ENCODE assay signal across 8 cellular contexts in genomic region chr6:116616757-116617093, GRCh38. TPM values are rescaled to one million over a fixed set of nuclear protein-coding genes. Genes with fewer than 3 reads are reported as not detected.
A peak's percentile ranks its signal among the peaks of the same experiment; 100 is the strongest.
DNase-seq lines count a peak whose midpoint lies in the region; ATAC-seq lines count a peak whose summit lies in the region.

No MANE protein-coding gene starts in this region.

- H3K36me3 Mint-ChIP-seq in activated T-helper 17 cell treated with anti-CD3 and anti-CD28 coated beads, Interleukin-2, amount 50 U/mL, for 72 hours (ENCODE audit: low read depth), result no peaks in the 10 kb centered on the region

- no peaks in the 10 kb centered on the region for H3K9me3 ChIP-seq in HUES64 (ENCODE audit: insufficient read depth, low read depth, low read length)

- H3K4me1 Mint-ChIP-seq in activated T-helper 17 cell treated with anti-CD3 and anti-CD28 coated beads, Interleukin-2, amount 50 U/mL, for 72 hours, result peaks cover 12% of the 10 kb centered on the region

- H3K4me1 ChIP-seq in HUES64 (ENCODE audit: insufficient read depth, low read length) (no peaks in the 10 kb centered on the region), rectal smooth muscle tissue (ENCODE audit: control insufficient read depth, insufficient read depth, low read length) (no peaks in the 10 kb centered on the region)

- peak; percentile 35 for ATAC-seq in GM19023 (IDR thresholded peaks at IDR 0.05; ENCODE audit: unreplicated experiment)
- ATAC-seq in activated T-helper 17 cell treated with anti-CD3 and anti-CD28 coated beads, Interleukin-2, amount 50 U/mL, for 72 hours (replicated peaks), result peak; percentile 43
- ATAC-seq in left ventricle myocardium superior, result peak; percentile 38

- intact Hi-C loops in left ventricle myocardium superior (cut with micrococcal nuclease), result no loop called here

- H3K36me3 ChIP-seq in HUES64 (ENCODE audit: insufficient read depth, low read length), result no peaks in the 10 kb centered on the region
- H3K36me3 ChIP-seq in rectal smooth muscle tissue (ENCODE audit: control insufficient read depth, insufficient read depth, low read length), result no peaks in the 10 kb centered on the region

- DNase-seq in 8988T (peak; percentile 26), left ventricle myocardium superior (no peak), SIG-M5 (lab: John Stamatoyannopoulos, UW) (no peak), NCI-H1105 treated with DMSO at 0.1 percent for 48 hours (lab: John Stamatoyannopoulos, UW) (no peak)

- peak overlapping the region; percentile 89 for H3K4me3 Mint-ChIP-seq in activated T-helper 17 cell treated with anti-CD3 and anti-CD28 coated beads, Interleukin-2, amount 50 U/mL, for 72 hours

- H3K27me3 Mint-ChIP-seq in activated T-helper 17 cell treated with anti-CD3 and anti-CD28 coated beads, Interleukin-2, amount 50 U/mL, for 72 hours, result no peaks in the 10 kb centered on the region

- H3K27me3 ChIP-seq in HUES64 (ENCODE audit: insufficient read depth, low read length) (peaks cover 21% of the 10 kb centered on the region), rectal smooth muscle tissue (ENCODE audit: control insufficient read depth, insufficient read depth, low read length) (peaks cover 3% of the 10 kb centered on the region)

- H3K27ac ChIP-seq in HUES64 (ENCODE audit: low read depth, low read length) (no peak overlapping the region), rectal smooth muscle tissue (ENCODE audit: low read depth, low read length) (no peak overlapping the region)

- H3K27ac Mint-ChIP-seq in activated T-helper 17 cell treated with anti-CD3 and anti-CD28 coated beads, Interleukin-2, amount 50 U/mL, for 72 hours, result peak overlapping the region; percentile 61

- H3K9me3 Mint-ChIP-seq in activated T-helper 17 cell treated with anti-CD3 and anti-CD28 coated beads, Interleukin-2, amount 50 U/mL, for 72 hours, result no peaks in the 10 kb centered on the region

- WGBS in HUES64, result 5% methylated on average over 15 of the region's 15 CpGs

- H3K4me3 ChIP-seq in HUES64 (ENCODE audit: low read length) (peak overlapping the region; percentile 87), rectal smooth muscle tissue (ENCODE audit: low read length) (peak overlapping the region; percentile 92)

- H3K9ac ChIP-seq in HUES64 (ENCODE audit: low read depth, low read length), result peak overlapping the region; percentile 41
- no peak overlapping the region for H3K9ac ChIP-seq in rectal smooth muscle tissue (ENCODE audit: low read length)

RNA-seq across cellular contexts. Expression of gene RSPH4A, which starts 0.4 kb away (rescaled TPM):
- polyA plus RNA-seq in HUES64 (2013, experiment 1 of 2), result 0.90 TPM
- 0.44 TPM for polyA plus RNA-seq in HUES64 (2013, experiment 2 of 2)
- under 1 TPM in 1 of 2 donors, not detected in 1; 0.28 TPM for total RNA-seq in activated T-helper 17 cell treated with anti-CD3 and anti-CD28 coated beads, Interleukin-2, amount 50 U/mL, for 72 hours
- 0.17 TPM for total RNA-seq in left ventricle myocardium superior

RNA-seq across cellular contexts. Expression of gene RWDD1, which starts 45.4 kb away (rescaled TPM):
- polyA plus RNA-seq in HUES64 (2013, experiment 1 of 2), result 37.5 TPM
- 39.8 TPM for polyA plus RNA-seq in HUES64 (2013, experiment 2 of 2)
- total RNA-seq in activated T-helper 17 cell treated with anti-CD3 and anti-CD28 coated beads, Interleukin-2, amount 50 U/mL, for 72 hours, result 10 to 100 TPM; 24.4 to 44.6 TPM
- 72.4 TPM for total RNA-seq in left ventricle myocardium superior

RNA-seq across cellular contexts. Expression of gene ZUP1, which starts 51.8 kb away (rescaled TPM):
- polyA plus RNA-seq in HUES64 (2013, experiment 1 of 2), result 14.1 TPM
- polyA plus RNA-seq in HUES64 (2013, experiment 2 of 2), result 15.1 TPM
- 10 to 100 TPM; 16.3 to 21.6 TPM for total RNA-seq in activated T-helper 17 cell treated with anti-CD3 and anti-CD28 coated beads, Interleukin-2, amount 50 U/mL, for 72 hours
- total RNA-seq in left ventricle myocardium superior, result 3.8 TPM
